ENCODE assay signal across 18 cellular contexts in genomic region chr14:82872494-82872893, GRCh38.
DNase-seq lines count a peak whose midpoint lies in the region; ATAC-seq and TF ChIP-seq lines count a peak whose summit lies in the region.
"Had no signal": no experiment of that assay in that cellular context is flagged by ENCODE, and none has a peak within 500 bp of the region (broad histone marks: within the 10 kb centered on the region; RNA-seq: fewer than 3 reads in every experiment).

No MANE protein-coding gene starts in this region.

- H3K9me3 Mint-ChIP-seq in WTC11 (no peaks in the 10 kb centered on the region), nephron progenitor cell (no peaks in the 10 kb centered on the region)

- TF ChIP-seq CTCF in GM12864 (IDR thresholded peaks at IDR 0.05; ENCODE audit: low read depth, low read length, missing control alignments), result peak; percentile 22
- peak; percentile 47 for TF ChIP-seq CTCF in LNCaP clone FGC (IDR thresholded peaks at IDR 0.05; ENCODE audit: control insufficient read depth, extremely low read depth, insufficient read depth)
- peak; percentile 78 for TF ChIP-seq CTCF in WTC11 (IDR thresholded peaks at IDR 0.05)
- TF ChIP-seq CTCF in nephron progenitor cell (IDR thresholded peaks at IDR 0.05), result peak; percentile 39

- ATAC-seq in WTC11 (peak; percentile 94), HG02885 (IDR thresholded peaks at IDR 0.05; ENCODE audit: poor library complexity, unreplicated experiment) (no peak)
- ATAC-seq: activated CD8-positive, alpha-beta T cell treated with anti-CD3 and anti-CD28 coated beads, Interleukin-2, amount 10 ng/mL, durations not matched to agents 7 days and 5 days; left colon; naive thymus-derived CD8-positive, alpha-beta T cell; sciatic nerve had no signal

- CTCF ChIA-PET in WTC11 (lab: Charles Lee), result interaction anchor here (0.7 to 1.5 kb wide), 13 partner anchors 14 to 445 kb away, joined by 3 to 12 read pairs (median 3); no protein-coding TSS in a partner anchor

- H3K4me3 ChIP-seq in GM12864 (ENCODE audit: low read depth, low read length), result no peak overlapping the region
- H3K4me3 ChIP-seq in LNCaP clone FGC (ENCODE audit: low read depth, low read length), result no peak overlapping the region

- H3K4me1 Mint-ChIP-seq in WTC11 (no peaks in the 10 kb centered on the region), nephron progenitor cell (no peaks in the 10 kb centered on the region)
- H3K4me1 Mint-ChIP-seq: naive thymus-derived CD8-positive, alpha-beta T cell had no signal

- H3K27ac Mint-ChIP-seq in WTC11, result no peak overlapping the region
- H3K27ac Mint-ChIP-seq in nephron progenitor cell, result no peak overlapping the region
- H3K27ac Mint-ChIP-seq: activated CD8-positive, alpha-beta T cell treated with anti-CD3 and anti-CD28 coated beads, Interleukin-2, amount 10 ng/mL, durations not matched to agents 7 days and 5 days; CD4-positive, alpha-beta T cell; naive thymus-derived CD8-positive, alpha-beta T cell had no signal

- H3K4me3 Mint-ChIP-seq in WTC11, result no peak overlapping the region
- no peak overlapping the region for H3K4me3 Mint-ChIP-seq in nephron progenitor cell
- H3K4me3 Mint-ChIP-seq: activated CD8-positive, alpha-beta T cell treated with anti-CD3 and anti-CD28 coated beads, Interleukin-2, amount 10 ng/mL, durations not matched to agents 7 days and 5 days; CD4-positive, alpha-beta T cell; naive thymus-derived CD8-positive, alpha-beta T cell had no signal

- H3K27me3 Mint-ChIP-seq in WTC11 (ENCODE audit: low read depth) (no peaks in the 10 kb centered on the region), nephron progenitor cell (ENCODE audit: low read depth, poor library complexity) (no peaks in the 10 kb centered on the region)
- H3K27me3 Mint-ChIP-seq: CD4-positive, alpha-beta T cell; naive thymus-derived CD8-positive, alpha-beta T cell had no signal

- no peak for DNase-seq in GM12864 (ENCODE audit: low read depth)
- DNase-seq in LNCaP clone FGC (ENCODE audit: low read depth), result no peak
- peak; percentile 76 for DNase-seq in WTC11 (ENCODE audit: low spot score)
- DNase-seq in nephron progenitor cell, result peak; percentile 30
- DNase-seq in 8988T, result no peak
- DNase-seq in ureter (ENCODE audit: low spot score), result no peak
- DNase-seq: activated CD8-positive, alpha-beta T cell treated with anti-CD3 and anti-CD28 coated beads, Interleukin-2, amount 10 ng/mL, durations not matched to agents 7 days and 5 days; CD4-positive, alpha-beta T cell; effector CD4-positive, alpha-beta T cell; left colon; naive thymus-derived CD8-positive, alpha-beta T cell; NCI-H1105; NCI-H510A; stimulated activated CD4-positive, alpha-beta T cell treated with anti-CD3 and anti-CD28 coated beads, Interleukin-4, amount 100 ng/mL, for 4 hours; stimulated activated naive CD4-positive, alpha-beta T cell treated with Interleukin-2 at 50 U/mL for 16 hours; T1000 had no signal

- POLR2A ChIA-PET in WTC11 (lab: Charles Lee), result no interaction called here

- H3K36me3 Mint-ChIP-seq in WTC11 (no peaks in the 10 kb centered on the region), nephron progenitor cell (ENCODE audit: low read depth) (no peaks in the 10 kb centered on the region)

TF ChIP-seq in WTC11, 78 proteins besides CTCF, POLR2A, EP300 and RAD21:
- TF ChIP-seq ZNF121 (CRISPR knock-in tag; IDR thresholded peaks at IDR 0.05), result no peak
- no peak for TF ChIP-seq ZBTB21 (CRISPR knock-in tag; IDR thresholded peaks at IDR 0.05; ENCODE audit: borderline replicate concordance)
- TF ChIP-seq E2F4 (CRISPR knock-in tag; IDR thresholded peaks at IDR 0.05; ENCODE audit: borderline replicate concordance, low read depth), result no peak
- TF ChIP-seq FOXP1 (CRISPR knock-in tag; IDR thresholded peaks at IDR 0.05; ENCODE audit: borderline replicate concordance), result no peak
- TF ChIP-seq ATF6 (CRISPR knock-in tag; IDR thresholded peaks at IDR 0.05), result no peak
- no peak for TF ChIP-seq RELA (CRISPR knock-in tag; IDR thresholded peaks at IDR 0.05; ENCODE audit: borderline replicate concordance)
- TF ChIP-seq MLX (CRISPR knock-in tag; IDR thresholded peaks at IDR 0.05), result no peak
- no peak for TF ChIP-seq E2F5 (CRISPR knock-in tag; IDR thresholded peaks at IDR 0.05)
- TF ChIP-seq CDX4 (CRISPR knock-in tag; IDR thresholded peaks at IDR 0.05; ENCODE audit: borderline replicate concordance), result no peak

Comparison
In these comparisons a context has a peak if more than half of its experiments do, and no peak if none do; other contexts are left out.
1. DNase-seq: peak in WTC11 (single experiment) and nephron progenitor cell (single experiment); none in GM12864 (single experiment), LNCaP clone FGC (single experiment), 8988T (single experiment) and ureter (single experiment).
2. CTCF ChIP-seq: peak in every context shown above with its lines; median percentile 78 in WTC11; 47 in LNCaP clone FGC; 39 in nephron progenitor cell; 22 in GM12864.